1 cellular context compared by ENCODE assay signal in genomic region chr5:76715734-76716455, GRCh38.
A peak's percentile ranks its signal among the peaks of the same experiment; 100 is the strongest.
TF ChIP-seq lines count a peak whose summit lies in the region.

TSS of gene F2R (plus strand) at chr5:76716126. CDS start at chr5:76716308, 182 bp downstream.

TF ChIP-seq in K562, 482 proteins besides CTCF, POLR2A, EP300 and RAD21 (continued from another document and continues in another):
- TF ChIP-seq, protein P1, sequence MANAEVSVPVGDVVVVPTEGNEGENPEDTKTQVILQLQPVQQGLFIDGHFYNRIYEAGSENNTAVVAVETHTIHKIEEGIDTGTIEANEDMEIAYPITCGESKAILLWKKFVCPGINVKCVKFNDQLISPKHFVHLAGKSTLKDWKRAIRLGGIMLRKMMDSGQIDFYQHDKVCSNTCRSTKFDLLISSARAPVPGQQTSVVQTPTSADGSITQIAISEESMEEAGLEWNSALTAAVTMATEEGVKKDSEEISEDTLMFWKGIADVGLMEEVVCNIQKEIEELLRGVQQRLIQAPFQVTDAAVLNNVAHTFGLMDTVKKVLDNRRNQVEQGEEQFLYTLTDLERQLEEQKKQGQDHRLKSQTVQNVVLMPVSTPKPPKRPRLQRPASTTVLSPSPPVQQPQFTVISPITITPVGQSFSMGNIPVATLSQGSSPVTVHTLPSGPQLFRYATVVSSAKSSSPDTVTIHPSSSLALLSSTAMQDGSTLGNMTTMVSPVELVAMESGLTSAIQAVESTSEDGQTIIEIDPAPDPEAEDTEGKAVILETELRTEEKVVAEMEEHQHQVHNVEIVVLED (CRISPR knock-in tag; IDR thresholded peaks at IDR 0.05), result no peak
- TF ChIP-seq U2AF2 (optimal IDR thresholded peaks at IDR 0.05; ENCODE audit: low read depth, low read length) (no peak), NFXL1 (CRISPR knock-in tag; IDR thresholded peaks at IDR 0.05) (no peak), RFX1 (IDR thresholded peaks at IDR 0.05) (no peak), ZNF277 (CRISPR knock-in tag; IDR thresholded peaks at IDR 0.05; ENCODE audit: borderline replicate concordance) (no peak), ZNF589 (CRISPR knock-in tag; IDR thresholded peaks at IDR 0.05; ENCODE audit: low read depth) (no peak), ELF1 (tag; IDR thresholded peaks at IDR 0.05) (no peak), CCNT2 (IDR thresholded peaks at IDR 0.05; ENCODE audit: borderline replicate concordance, extremely low read depth, insufficient read length, low read depth, low read length) (peak; percentile 42), SIX5 (IDR thresholded peaks at IDR 0.05; ENCODE audit: borderline replicate concordance in 1 of 2, insufficient read depth in 1 of 2, low read depth in 1 of 2, low read length in 2 of 2) (no peak), EP400 (IDR thresholded peaks at IDR 0.05) (no peak; the same call in 1 of the 2 replicates), ASH1L (IDR thresholded peaks at IDR 0.05; ENCODE audit: borderline replicate concordance, low read depth, partially characterized antibody) (no peak), E2F5 (CRISPR knock-in tag; IDR thresholded peaks at IDR 0.05) (no peak), FOXP1 (CRISPR knock-in tag; IDR thresholded peaks at IDR 0.05) (no peak; the same call in 1 of the 2 replicates), ZNF239 (CRISPR knock-in tag; IDR thresholded peaks at IDR 0.05) (no peak), RBM39 (optimal IDR thresholded peaks at IDR 0.05; ENCODE audit: low read depth, low read length) (no peak), IRF1 (CRISPR knock-in tag; IDR thresholded peaks at IDR 0.05; ENCODE audit: borderline replicate concordance) (no peak), TARDBP (IDR thresholded peaks at IDR 0.05) (no peak), FOXK2 (conservative IDR thresholded peaks at IDR 0.05 in 1 of 2, IDR thresholded peaks at IDR 0.05 in 1 of 2; ENCODE audit: low read depth in 2 of 2) (no peak), ZNF197 (CRISPR knock-in tag; IDR thresholded peaks at IDR 0.05; ENCODE audit: low read depth) (no peak), ZNF584 (CRISPR knock-in tag; IDR thresholded peaks at IDR 0.05; ENCODE audit: low read depth) (no peak), ZKSCAN1 (IDR thresholded peaks at IDR 0.05; ENCODE audit: low read depth, low read length) (no peak), CHD4 (IDR thresholded peaks at IDR 0.05; ENCODE audit: insufficient read depth, insufficient replicate concordance, low read depth, low read length, poor library complexity, severe bottlenecking) (peak; percentile 19), CREM (IDR thresholded peaks at IDR 0.05; ENCODE audit: low read depth) (peak; percentile 17; the same call in 1 of the 2 replicates), PTRF (tag; IDR thresholded peaks at IDR 0.05) (no peak), ZZZ3 (IDR thresholded peaks at IDR 0.05) (no peak), MTF1 (CRISPR knock-in tag; IDR thresholded peaks at IDR 0.05; ENCODE audit: borderline replicate concordance) (no peak), ZNF124 (CRISPR knock-in tag; IDR thresholded peaks at IDR 0.05) (no peak), FUS (optimal IDR thresholded peaks at IDR 0.05; ENCODE audit: low read depth, low read length) (no peak), ZNF311 (CRISPR knock-in tag; IDR thresholded peaks at IDR 0.05) (no peak), SMAD3 (CRISPR knock-in tag; conservative IDR thresholded peaks at IDR 0.05) (no peak), SAFB (IDR thresholded peaks at IDR 0.05; ENCODE audit: borderline replicate concordance, low read depth, low read length) (no peak), KLF6 (CRISPR knock-in tag; IDR thresholded peaks at IDR 0.05; ENCODE audit: borderline replicate concordance) (no peak), POLR3A (IDR thresholded peaks at IDR 0.05; ENCODE audit: borderline replicate concordance, extremely low read depth, insufficient read depth, insufficient read length) (no peak), RERE (CRISPR knock-in tag; IDR thresholded peaks at IDR 0.05; ENCODE audit: borderline replicate concordance) (peak; percentile 63; the same call in 1 of the 2 replicates), CBX5 (IDR thresholded peaks at IDR 0.05; ENCODE audit: borderline replicate concordance, low read depth) (no peak), RAD51 (IDR thresholded peaks at IDR 0.05; ENCODE audit: borderline replicate concordance, low read depth) (no peak), TEAD4 (IDR thresholded peaks at IDR 0.05; ENCODE audit: low read length) (no peak), TEAD4 (CRISPR knock-in tag; IDR thresholded peaks at IDR 0.05; ENCODE audit: borderline replicate concordance) (no peak), MTA2 (IDR thresholded peaks at IDR 0.05; ENCODE audit: low read depth) (no peak), NEUROD1 (IDR thresholded peaks at IDR 0.05; ENCODE audit: borderline replicate concordance, low read depth, low read length, partially characterized antibody) (no peak), MIER1 (IDR thresholded peaks at IDR 0.05; ENCODE audit: low read depth) (no peak), DACH1 (IDR thresholded peaks at IDR 0.05; ENCODE audit: partially characterized antibody) (no peak)
- TF ChIP-seq, protein P2, sequence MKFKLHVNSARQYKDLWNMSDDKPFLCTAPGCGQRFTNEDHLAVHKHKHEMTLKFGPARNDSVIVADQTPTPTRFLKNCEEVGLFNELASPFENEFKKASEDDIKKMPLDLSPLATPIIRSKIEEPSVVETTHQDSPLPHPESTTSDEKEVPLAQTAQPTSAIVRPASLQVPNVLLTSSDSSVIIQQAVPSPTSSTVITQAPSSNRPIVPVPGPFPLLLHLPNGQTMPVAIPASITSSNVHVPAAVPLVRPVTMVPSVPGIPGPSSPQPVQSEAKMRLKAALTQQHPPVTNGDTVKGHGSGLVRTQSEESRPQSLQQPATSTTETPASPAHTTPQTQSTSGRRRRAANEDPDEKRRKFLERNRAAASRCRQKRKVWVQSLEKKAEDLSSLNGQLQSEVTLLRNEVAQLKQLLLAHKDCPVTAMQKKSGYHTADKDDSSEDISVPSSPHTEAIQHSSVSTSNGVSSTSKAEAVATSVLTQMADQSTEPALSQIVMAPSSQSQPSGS (CRISPR knock-in tag; IDR thresholded peaks at IDR 0.05), result no peak
- TF ChIP-seq, protein P3, sequence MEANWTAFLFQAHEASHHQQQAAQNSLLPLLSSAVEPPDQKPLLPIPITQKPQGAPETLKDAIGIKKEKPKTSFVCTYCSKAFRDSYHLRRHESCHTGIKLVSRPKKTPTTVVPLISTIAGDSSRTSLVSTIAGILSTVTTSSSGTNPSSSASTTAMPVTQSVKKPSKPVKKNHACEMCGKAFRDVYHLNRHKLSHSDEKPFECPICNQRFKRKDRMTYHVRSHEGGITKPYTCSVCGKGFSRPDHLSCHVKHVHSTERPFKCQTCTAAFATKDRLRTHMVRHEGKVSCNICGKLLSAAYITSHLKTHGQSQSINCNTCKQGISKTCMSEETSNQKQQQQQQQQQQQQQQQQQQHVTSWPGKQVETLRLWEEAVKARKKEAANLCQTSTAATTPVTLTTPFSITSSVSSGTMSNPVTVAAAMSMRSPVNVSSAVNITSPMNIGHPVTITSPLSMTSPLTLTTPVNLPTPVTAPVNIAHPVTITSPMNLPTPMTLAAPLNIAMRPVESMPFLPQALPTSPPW (CRISPR knock-in tag; IDR thresholded peaks at IDR 0.05), result peak; percentile 61; the same call in 1 of the 2 replicates
- TF ChIP-seq, protein P4, sequence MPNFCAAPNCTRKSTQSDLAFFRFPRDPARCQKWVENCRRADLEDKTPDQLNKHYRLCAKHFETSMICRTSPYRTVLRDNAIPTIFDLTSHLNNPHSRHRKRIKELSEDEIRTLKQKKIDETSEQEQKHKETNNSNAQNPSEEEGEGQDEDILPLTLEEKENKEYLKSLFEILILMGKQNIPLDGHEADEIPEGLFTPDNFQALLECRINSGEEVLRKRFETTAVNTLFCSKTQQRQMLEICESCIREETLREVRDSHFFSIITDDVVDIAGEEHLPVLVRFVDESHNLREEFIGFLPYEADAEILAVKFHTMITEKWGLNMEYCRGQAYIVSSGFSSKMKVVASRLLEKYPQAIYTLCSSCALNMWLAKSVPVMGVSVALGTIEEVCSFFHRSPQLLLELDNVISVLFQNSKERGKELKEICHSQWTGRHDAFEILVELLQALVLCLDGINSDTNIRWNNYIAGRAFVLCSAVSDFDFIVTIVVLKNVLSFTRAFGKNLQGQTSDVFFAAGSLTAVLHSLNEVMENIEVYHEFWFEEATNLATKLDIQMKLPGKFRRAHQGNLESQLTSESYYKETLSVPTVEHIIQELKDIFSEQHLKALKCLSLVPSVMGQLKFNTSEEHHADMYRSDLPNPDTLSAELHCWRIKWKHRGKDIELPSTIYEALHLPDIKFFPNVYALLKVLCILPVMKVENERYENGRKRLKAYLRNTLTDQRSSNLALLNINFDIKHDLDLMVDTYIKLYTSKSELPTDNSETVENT (CRISPR knock-in tag; IDR thresholded peaks at IDR 0.05), result no peak
- TF ChIP-seq, protein P5, sequence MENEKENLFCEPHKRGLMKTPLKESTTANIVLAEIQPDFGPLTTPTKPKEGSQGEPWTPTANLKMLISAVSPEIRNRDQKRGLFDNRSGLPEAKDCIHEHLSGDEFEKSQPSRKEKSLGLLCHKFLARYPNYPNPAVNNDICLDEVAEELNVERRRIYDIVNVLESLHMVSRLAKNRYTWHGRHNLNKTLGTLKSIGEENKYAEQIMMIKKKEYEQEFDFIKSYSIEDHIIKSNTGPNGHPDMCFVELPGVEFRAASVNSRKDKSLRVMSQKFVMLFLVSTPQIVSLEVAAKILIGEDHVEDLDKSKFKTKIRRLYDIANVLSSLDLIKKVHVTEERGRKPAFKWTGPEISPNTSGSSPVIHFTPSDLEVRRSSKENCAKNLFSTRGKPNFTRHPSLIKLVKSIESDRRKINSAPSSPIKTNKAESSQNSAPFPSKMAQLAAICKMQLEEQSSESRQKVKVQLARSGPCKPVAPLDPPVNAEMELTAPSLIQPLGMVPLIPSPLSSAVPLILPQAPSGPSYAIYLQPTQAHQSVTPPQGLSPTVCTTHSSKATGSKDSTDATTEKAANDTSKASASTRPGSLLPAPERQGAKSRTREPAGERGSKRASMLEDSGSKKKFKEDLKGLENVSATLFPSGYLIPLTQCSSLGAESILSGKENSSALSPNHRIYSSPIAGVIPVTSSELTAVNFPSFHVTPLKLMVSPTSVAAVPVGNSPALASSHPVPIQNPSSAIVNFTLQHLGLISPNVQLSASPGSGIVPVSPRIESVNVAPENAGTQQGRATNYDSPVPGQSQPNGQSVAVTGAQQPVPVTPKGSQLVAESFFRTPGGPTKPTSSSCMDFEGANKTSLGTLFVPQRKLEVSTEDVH (IDR thresholded peaks at IDR 0.05; ENCODE audit: low read depth, partially characterized antibody), result no peak
